In genomic region chr20:4813076-4813838, GRCh38 we compare ENCODE assay signal across 8 cellular contexts. TPM values are rescaled to one million over a fixed set of nuclear protein-coding genes. Genes with fewer than 3 reads are reported as not detected.
DNase-seq lines count a peak whose midpoint lies in the region; ATAC-seq and TF ChIP-seq lines count a peak whose summit lies in the region.

No MANE protein-coding gene starts in this region.

- DNase-seq in activated CD4-positive, alpha-beta T cell treated with anti-CD3 and anti-CD28 coated beads, Interleukin-2, amount 10 ng/mL, durations not matched to agents 24 days and 14 days: peak; percentile 75
- DNase-seq in left cardiac atrium (peak; percentile 44), hepatocyte (ENCODE audit: low spot score) (no peak), DMS53 (lab: John Stamatoyannopoulos, UW) (no peak), NCI-H526 (lab: John Stamatoyannopoulos, UW) (no peak)
- DNase-seq in stimulated activated naive CD4-positive, alpha-beta T cell treated with Interleukin-2 at 50 U/mL for 16 hours (lab: John Stamatoyannopoulos, UW): peak; percentile 23

- H3K27me3 ChIP-seq in hepatocyte: no peaks in the 10 kb centered on the region

- intact Hi-C loops in activated CD4-positive, alpha-beta T cell treated with anti-CD3 and anti-CD28 coated beads, Interleukin-2, amount 10 ng/mL, durations not matched to agents 24 days and 14 days (cut with micrococcal nuclease): loop anchor here (5.0 kb wide), 1 partner anchor 314 kb away; the partner anchor contains the start of gene CDS2
- intact Hi-C loops in left cardiac atrium (cut with DNase I): no loop called here

- peaks cover 31% of the 10 kb centered on the region for H3K36me3 Mint-ChIP-seq in activated CD4-positive, alpha-beta T cell treated with anti-CD3 and anti-CD28 coated beads, Interleukin-2, amount 10 ng/mL, durations not matched to agents 24 days and 14 days (ENCODE audit: low read depth)

- H3K4me1 Mint-ChIP-seq in activated CD4-positive, alpha-beta T cell treated with anti-CD3 and anti-CD28 coated beads, Interleukin-2, amount 10 ng/mL, durations not matched to agents 24 days and 14 days: peaks cover 70% of the 10 kb centered on the region

- no peaks in the 10 kb centered on the region for H3K79me2 ChIP-seq in hepatocyte

- no peaks in the 10 kb centered on the region for H3K27me3 Mint-ChIP-seq in activated CD4-positive, alpha-beta T cell treated with anti-CD3 and anti-CD28 coated beads, Interleukin-2, amount 10 ng/mL, durations not matched to agents 24 days and 14 days

- no peaks in the 10 kb centered on the region for H3K9me2 ChIP-seq in hepatocyte (replicated peaks; ENCODE audit: insufficient read depth)

- peak overlapping the region; percentile 96 for H3K27ac Mint-ChIP-seq in activated CD4-positive, alpha-beta T cell treated with anti-CD3 and anti-CD28 coated beads, Interleukin-2, amount 10 ng/mL, durations not matched to agents 24 days and 14 days

- H3K4me3 ChIP-seq in GM08714 (ENCODE audit: low read length) (peak overlapping the region; percentile 57; the same call in 1 of the 2 replicates), hepatocyte (no peak overlapping the region)

- no peak overlapping the region for H3K27ac ChIP-seq in hepatocyte

- TF ChIP-seq CTCF in hepatocyte (IDR thresholded peaks at IDR 0.05; ENCODE audit: poor library complexity): no peak

- no peaks in the 10 kb centered on the region for H4K20me1 ChIP-seq in hepatocyte (ENCODE audit: insufficient read depth, poor library complexity, severe bottlenecking)

- peak overlapping the region; percentile 87 for H3K4me3 Mint-ChIP-seq in activated CD4-positive, alpha-beta T cell treated with anti-CD3 and anti-CD28 coated beads, Interleukin-2, amount 10 ng/mL, durations not matched to agents 24 days and 14 days

- no peak overlapping the region for H3K4me2 ChIP-seq in hepatocyte

- WGBS in hepatocyte (ENCODE audit: low lambda C conversion rate, missing lambda C conversion rate): 92% methylated on average over 21 of the region's 22 CpGs

- H3K4me1 ChIP-seq in hepatocyte (ENCODE audit: insufficient read depth): no peaks in the 10 kb centered on the region

- ATAC-seq in HG02623 (IDR thresholded peaks at IDR 0.05; ENCODE audit: unreplicated experiment) (peak; percentile 29), left cardiac atrium (peak; percentile 11 to 40)

- no peak overlapping the region for H2AFZ ChIP-seq in hepatocyte

- no peaks in the 10 kb centered on the region for H3K36me3 ChIP-seq in hepatocyte (replicated peaks; ENCODE audit: insufficient read depth, low read depth)

- H3K9me3 ChIP-seq in hepatocyte (ENCODE audit: low read depth): no peaks in the 10 kb centered on the region

- no peaks in the 10 kb centered on the region for H3K9me3 Mint-ChIP-seq in activated CD4-positive, alpha-beta T cell treated with anti-CD3 and anti-CD28 coated beads, Interleukin-2, amount 10 ng/mL, durations not matched to agents 24 days and 14 days

RNA-seq across cellular contexts. Expression of gene RASSF2, which starts 10.2 kb away (rescaled TPM):
- total RNA-seq in activated CD4-positive, alpha-beta T cell treated with anti-CD3 and anti-CD28 coated beads, Interleukin-2, amount 10 ng/mL, durations not matched to agents 24 days and 14 days: 38.1 and 38.5 TPM in 2 replicates
- total RNA-seq in left cardiac atrium: 1 to 10 TPM; 7.5 to 9.7 TPM
- total RNA-seq in hepatocyte: 5.0 and 5.1 TPM in 2 replicates
- 0.92 and 3.8 TPM in 2 replicates for polyA plus RNA-seq in hepatocyte

Comparison
In these comparisons a context has a peak if more than half of its experiments do, and no peak if none do; other contexts are left out.
1. DNase-seq: peak in activated CD4-positive, alpha-beta T cell treated with anti-CD3 and anti-CD28 coated beads, Interleukin-2, amount 10 ng/mL, durations not matched to agents 24 days and 14 days (single experiment), left cardiac atrium (single experiment) and stimulated activated naive CD4-positive, alpha-beta T cell treated with Interleukin-2 at 50 U/mL for 16 hours (single experiment); none in hepatocyte (single experiment), DMS53 (single experiment) and NCI-H526 (0 of 2).